12 cellular contexts compared by ENCODE assay signal in genomic region chr17:27038676-27039075, GRCh38.
DNase-seq lines count a peak whose midpoint lies in the region; ATAC-seq, FAIRE-seq and TF ChIP-seq lines count a peak whose summit lies in the region.
"Had no signal": no experiment of that assay in that cellular context is flagged by ENCODE, and none has a peak within 500 bp of the region (broad histone marks: within the 10 kb centered on the region; RNA-seq: fewer than 3 reads in every experiment).

No MANE protein-coding gene starts in this region.

- no peak overlapping the region for H3K9ac ChIP-seq in K562 (ENCODE audit: insufficient read depth in 1 of 2, low read depth in 2 of 2, low read length in 2 of 2)

- POLR2A ChIA-PET in K562 (lab: Yijun Ruan, JAX): interaction anchor here (0.6 to 0.7 kb wide), 2 partner anchors 29 to 451 kb away, joined by 3 read pairs; no protein-coding TSS in a partner anchor

- H3F3A ChIP-seq in DOHH2 (ENCODE audit: control insufficient read depth, insufficient read depth): no peaks in the 10 kb centered on the region

- H4K20me1 ChIP-seq in DOHH2 (ENCODE audit: control insufficient read depth, insufficient read depth, low read depth, low read length): no peaks in the 10 kb centered on the region
- H4K20me1 ChIP-seq in K562 (replicated peaks; ENCODE audit: control insufficient read depth, insufficient read depth, low read length): no peaks in the 10 kb centered on the region

- H3K4me1 ChIP-seq in DOHH2 (ENCODE audit: control insufficient read depth, low read length) (no peaks in the 10 kb centered on the region), K562 (replicated peaks in 1 of 2; ENCODE audit: control insufficient read depth in 2 of 2, insufficient read depth in 2 of 2, low read length in 2 of 2) (no peaks in the 10 kb centered on the region), right cardiac atrium (ENCODE audit: control insufficient read depth, insufficient read depth, low read length) (no peaks in the 10 kb centered on the region), right atrium auricular region (no peaks in the 10 kb centered on the region)
- H3K4me1 ChIP-seq: suprapubic skin had no signal

- FAIRE-seq in K562 (lab: Jason Lieb, UNC): no peak

- no peaks in the 10 kb centered on the region for H3K9me2 ChIP-seq in DOHH2 (replicated peaks; ENCODE audit: control insufficient read depth, low read length)

- TF ChIP-seq CTCF in DOHH2 (IDR thresholded peaks at IDR 0.05; ENCODE audit: low read depth, low read length, poor library complexity, severe bottlenecking) (peak; percentile 60), K562 (IDR thresholded peaks at IDR 0.05 in 2 of 3, conservative IDR thresholded peaks at IDR 0.05 in 1 of 3; ENCODE audit: insufficient read depth in 2 of 3, low read depth in 1 of 3, low read length in 3 of 3) (peak; percentile 26 to 54 (median 52); a peak in 5 of 6 replicates), right atrium auricular region (IDR thresholded peaks at IDR 0.05) (no peak)

- H3K9me1 ChIP-seq in K562 (ENCODE audit: control insufficient read depth, insufficient read depth, low read length): no peaks in the 10 kb centered on the region

- no peak overlapping the region for H3K4me2 ChIP-seq in DOHH2 (ENCODE audit: low read length)
- no peak overlapping the region for H3K4me2 ChIP-seq in K562 (ENCODE audit: insufficient read depth, low read length)

- H3K27me3 ChIP-seq in DOHH2 (ENCODE audit: control insufficient read depth, low read length): no peaks in the 10 kb centered on the region
- no peaks in the 10 kb centered on the region for H3K27me3 ChIP-seq in K562 (ENCODE audit: control insufficient read depth in 2 of 2, insufficient read depth in 2 of 2, low read length in 2 of 2)
- H3K27me3 ChIP-seq in right cardiac atrium (ENCODE audit: control insufficient read depth, insufficient read depth): no peaks in the 10 kb centered on the region
- no peaks in the 10 kb centered on the region for H3K27me3 ChIP-seq in right atrium auricular region
- H3K27me3 ChIP-seq: suprapubic skin had no signal

- no TSS peak for BruUV-seq in K562 (replicated peaks; lab: Mats Ljungman, UMichigan)

- H2AFZ ChIP-seq in K562 (ENCODE audit: low read depth, low read length): no peak overlapping the region

- intact Hi-C loops in K562 (cut with micrococcal nuclease): loop anchor here (10.0 kb wide), 1 partner anchor 46 kb away; no protein-coding TSS in a partner anchor
- intact Hi-C loops in right cardiac atrium (cut with DNase I): no loop called here

- DNase-seq in HT1080 (ENCODE audit: low read depth) (peak; percentile 54), NCI-H69 (lab: John Stamatoyannopoulos, UW) (peak; percentile 6), K562 (ENCODE audit: extremely low read depth in 1 of 4, low spot score in 3 of 4) (peak; percentile 12 to 48 (median 28)), putamen (ENCODE audit: low spot score) (no peak), right cardiac atrium (no peak), right atrium auricular region (ENCODE audit: low spot score) (no peak), NCI-H446 (lab: John Stamatoyannopoulos, UW) (no peak)
- DNase-seq: DMS79 treated with DMSO at 0.1 percent for 48 hours, retina, T-helper 2 cell had no signal

- H3K36me3 ChIP-seq in DOHH2 (ENCODE audit: control insufficient read depth, low read length) (no peaks in the 10 kb centered on the region), K562 (ENCODE audit: control insufficient read depth, insufficient read depth, low read length) (no peaks in the 10 kb centered on the region), right atrium auricular region (no peaks in the 10 kb centered on the region)
- H3K36me3 ChIP-seq: suprapubic skin had no signal

- H3K79me2 ChIP-seq in DOHH2 (ENCODE audit: control insufficient read depth, low read length) (no peaks in the 10 kb centered on the region), K562 (ENCODE audit: control insufficient read depth, insufficient read depth, low read length) (no peaks in the 10 kb centered on the region)

- CTCF ChIA-PET in K562 (lab: Yijun Ruan, JAX; ENCODE audit: low intra/inter-chr PET ratio): no interaction called here

- in situ Hi-C loops in K562 (cut with MboI): no loop called here

- no peak for TF ChIP-seq POLR2A in K562 (conservative IDR thresholded peaks at IDR 0.05)

- no peaks in the 10 kb centered on the region for H3K9me3 ChIP-seq in DOHH2 (ENCODE audit: control insufficient read depth, insufficient read depth, low read length)
- no peaks in the 10 kb centered on the region for H3K9me3 ChIP-seq in K562 (replicated peaks; ENCODE audit: control insufficient read depth, insufficient read depth, low read depth, low read length)
- no peaks in the 10 kb centered on the region for H3K9me3 ChIP-seq in right cardiac atrium (ENCODE audit: control insufficient read depth, low read length)
- H3K9me3 ChIP-seq in right atrium auricular region: no peaks in the 10 kb centered on the region
- H3K9me3 ChIP-seq: suprapubic skin had no signal

- no peak for TF ChIP-seq EP300 in K562 (IDR thresholded peaks at IDR 0.05; ENCODE audit: low read length)

- H3K27ac ChIP-seq in DOHH2 (ENCODE audit: low read depth, low read length) (no peak overlapping the region), K562 (ENCODE audit: extremely low read depth, low read depth, low read length) (no peak overlapping the region), right cardiac atrium (ENCODE audit: low read length) (no peak overlapping the region), right atrium auricular region (no peak overlapping the region)
- H3K27ac ChIP-seq: suprapubic skin had no signal

- peak; percentile 92 for ATAC-seq in K562
- no peak for ATAC-seq in right cardiac atrium

- H3K4me3 ChIP-seq in DOHH2 (ENCODE audit: low read length) (no peak overlapping the region), K562 (no peak overlapping the region), right cardiac atrium (ENCODE audit: low read length) (no peak overlapping the region), right atrium auricular region (no peak overlapping the region)
- H3K4me3 ChIP-seq: suprapubic skin had no signal

- peak in 1 of 2 experiments; percentile 41; a peak in 2 of 4 replicates for TF ChIP-seq RAD21 in K562 (CRISPR knock-in tag; conservative IDR thresholded peaks at IDR 0.05 in 1 of 2, IDR thresholded peaks at IDR 0.05 in 1 of 2)

- WGBS in K562 (ENCODE audit: insufficient coverage, low coverage, missing lambda C conversion rate): 9% methylated on average over 2 of the region's 2 CpGs
- WGBS in right cardiac atrium: 23% methylated on average over 2 of the region's 2 CpGs

TF ChIP-seq in K562, 482 proteins besides CTCF, POLR2A, EP300 and RAD21:
- TF ChIP-seq SMC3 (conservative IDR thresholded peaks at IDR 0.05; ENCODE audit: insufficient read depth, low read depth, low read length) (0 out of 2 replicates have a peak, but pooled peaks have one; percentile 9), ELF1 (tag; IDR thresholded peaks at IDR 0.05) (no peak), KLF13 (tag; IDR thresholded peaks at IDR 0.05; ENCODE audit: borderline replicate concordance, low read depth) (no peak), GATA2 (CRISPR knock-in tag; IDR thresholded peaks at IDR 0.05) (no peak), ATF3 (IDR thresholded peaks at IDR 0.05) (no peak), ATF3 (CRISPR knock-in tag; conservative IDR thresholded peaks at IDR 0.05) (no peak), PKNOX1 (IDR thresholded peaks at IDR 0.05) (no peak), ZC3H8 (IDR thresholded peaks at IDR 0.05) (no peak), STAT5A (IDR thresholded peaks at IDR 0.05; ENCODE audit: borderline replicate concordance, low read length) (no peak), PCBP2 (IDR thresholded peaks at IDR 0.05; ENCODE audit: low read depth, low read length, poor library complexity, severe bottlenecking) (no peak), ZNF263 (CRISPR knock-in tag; IDR thresholded peaks at IDR 0.05; ENCODE audit: borderline replicate concordance) (peak; percentile 51; the same call in 1 of the 2 replicates), ZBTB17 (CRISPR knock-in tag; IDR thresholded peaks at IDR 0.05) (no peak), U2AF2 (optimal IDR thresholded peaks at IDR 0.05; ENCODE audit: low read depth, low read length) (no peak)

Comparison
In these comparisons a context has a peak if more than half of its experiments do, and no peak if none do; other contexts are left out.
1. CTCF ChIP-seq: peak in DOHH2 (single experiment) and K562 (3 of 3); none in right atrium auricular region (0 of 2).
2. DNase-seq: peak in HT1080 (single experiment), NCI-H69 (single experiment) and K562 (4 of 4); none in putamen (single experiment), right cardiac atrium (0 of 3), right atrium auricular region (single experiment) and NCI-H446 (0 of 2).